Comparison of ENCODE assay signal across 8 cellular contexts in genomic region chr9:137607141-137607857, GRCh38. TPM values are rescaled to one million over a fixed set of nuclear protein-coding genes. Genes with fewer than 3 reads are reported as not detected.
A peak's percentile ranks its signal among the peaks of the same experiment; 100 is the strongest.
DNase-seq lines count a peak whose midpoint lies in the region; ATAC-seq, FAIRE-seq and TF ChIP-seq lines count a peak whose summit lies in the region.

No MANE protein-coding gene starts in this region.

- TF ChIP-seq EP300 in esophagus muscularis mucosa (IDR thresholded peaks at IDR 0.05): no peak

- intact Hi-C loops in esophagus muscularis mucosa (cut with DNase I): no loop called here
- intact Hi-C loops in pancreas (cut with DNase I): no loop called here
- intact Hi-C loops in lower leg skin (cut with DNase I; ENCODE audit: low total_unique reads): no loop called here

- H3K4me3 ChIP-seq in OCI-LY1 (ENCODE audit: low read depth, low read length, poor library complexity, severe bottlenecking): peak overlapping the region; percentile 93
- H3K4me3 ChIP-seq in esophagus muscularis mucosa: peak overlapping the region; percentile 84 to 99 (median 90)
- peak overlapping the region in 3 of 4 donors; percentile 73 to 89 (median 84) for H3K4me3 ChIP-seq in pancreas
- no peak overlapping the region for H3K4me3 ChIP-seq in lower leg skin (ENCODE audit: low read depth, poor library complexity, severe bottlenecking)

- 74% methylated on average over 6 of the region's 17 CpGs for WGBS in esophagus muscularis mucosa
- 23 to 24% methylated on average over 17 of the region's 17 CpGs for WGBS in pancreas, 2 donors
- 26 to 36% methylated on average over 11 to 16 of the region's 17 CpGs for WGBS in lower leg skin, 2 donors

- ATAC-seq in pancreas (no peak), GM19463 (IDR thresholded peaks at IDR 0.05; ENCODE audit: unreplicated experiment) (no peak)

- TF ChIP-seq POLR2A in esophagus muscularis mucosa (IDR thresholded peaks at IDR 0.05; ENCODE audit: low read depth) (no peak), lower leg skin (IDR thresholded peaks at IDR 0.05) (no peak)

- TF ChIP-seq CTCF in OCI-LY1 (IDR thresholded peaks at IDR 0.05; ENCODE audit: low read length): no peak
- TF ChIP-seq CTCF in esophagus muscularis mucosa (IDR thresholded peaks at IDR 0.05): no peak
- no peak for TF ChIP-seq CTCF in pancreas (IDR thresholded peaks at IDR 0.05)
- no peak for TF ChIP-seq CTCF in lower leg skin (IDR thresholded peaks at IDR 0.05)

- no peak overlapping the region for H2AFZ ChIP-seq in OCI-LY1 (ENCODE audit: low read length)

- DNase-seq in ELR (ENCODE audit: low read depth) (peak; percentile 40), esophagus muscularis mucosa (ENCODE audit: extremely low spot score) (no peak), pancreas (peak in 1 of 6 donors; percentile 74), iPS-NIHi7 (ENCODE audit: extremely low spot score) (no peak), DMS 273 (lab: John Stamatoyannopoulos, UW; ENCODE audit: unreplicated experiment) (no peak), lower leg skin (ENCODE audit: low spot score in 2 of 2) (no peak)

- H3K27ac ChIP-seq in OCI-LY1 (ENCODE audit: low read depth, low read length, poor library complexity, severe bottlenecking) (no peak overlapping the region), esophagus muscularis mucosa (replicated peaks in 1 of 4) (no peak overlapping the region), pancreas (peak overlapping the region in 3 of 4 donors; percentile 85 to 89 (median 88))

- H4K20me1 ChIP-seq in OCI-LY1 (ENCODE audit: insufficient read depth, low read length): no peaks in the 10 kb centered on the region

- no peak for FAIRE-seq in pancreas (lab: Jason Lieb, UNC)

- peak overlapping the region; percentile 81 for H3K4me2 ChIP-seq in OCI-LY1 (ENCODE audit: low read length)

- no peaks in the 10 kb centered on the region for H3K9me2 ChIP-seq in OCI-LY1 (ENCODE audit: low read depth, low read length)

- no peaks in the 10 kb centered on the region for H3K79me2 ChIP-seq in OCI-LY1 (ENCODE audit: insufficient read depth, low read length)

- H3K4me1 ChIP-seq in OCI-LY1 (ENCODE audit: insufficient read depth, low read length, severe bottlenecking) (peaks cover 52% of the 10 kb centered on the region), esophagus muscularis mucosa (peaks cover 36 to 65% (median 48%) of the 10 kb centered on the region in 4 donors), pancreas (peaks cover 24 to 34% (median 31%) of the 10 kb centered on the region in 3 donors)

- H3K9me3 ChIP-seq in OCI-LY1 (ENCODE audit: low read length): no peaks in the 10 kb centered on the region
- no peaks in the 10 kb centered on the region for H3K9me3 ChIP-seq in esophagus muscularis mucosa
- H3K9me3 ChIP-seq in pancreas: no peaks in the 10 kb centered on the region

- no peaks in the 10 kb centered on the region for H3K27me3 ChIP-seq in OCI-LY1 (ENCODE audit: insufficient read depth, low read length)
- no peaks in the 10 kb centered on the region for H3K27me3 ChIP-seq in esophagus muscularis mucosa
- no peaks in the 10 kb centered on the region for H3K27me3 ChIP-seq in pancreas

- H3K36me3 ChIP-seq in OCI-LY1 (ENCODE audit: insufficient read depth, low read length): no peaks in the 10 kb centered on the region
- H3K36me3 ChIP-seq in esophagus muscularis mucosa: peaks cover 0 to 7% (median 0%) of the 10 kb centered on the region in 4 donors
- no peaks in the 10 kb centered on the region for H3K36me3 ChIP-seq in pancreas

- peak overlapping the region; percentile 22; the same call in 1 of the 2 replicates for H3K9ac ChIP-seq in OCI-LY1 (ENCODE audit: low read length)

- no peaks in the 10 kb centered on the region for H3F3A ChIP-seq in OCI-LY1 (ENCODE audit: insufficient read depth, low read length)

RNA-seq across cellular contexts. Expression of gene ARRDC1, which starts 1.8 kb away (rescaled TPM):
- total RNA-seq in esophagus muscularis mucosa: 10 to 100 TPM; 16.6 to 28.2 (median 21.7) TPM
- total RNA-seq in pancreas: 10 to 100 TPM; 20.9 to 39.3 (median 24.3) TPM
- polyA plus RNA-seq in pancreas: 100 to 1,000 TPM; 117 to 161 TPM
- 100 to 1,000 TPM in 2 of 4 donors, 10 to 100 TPM in 2; 69.4 to 161 (median 91.9) TPM for total RNA-seq in lower leg skin

RNA-seq across cellular contexts. Expression of gene EHMT1, which starts 11.5 kb away (rescaled TPM):
- total RNA-seq in esophagus muscularis mucosa (10 to 100 TPM; 71.6 to 78.2 (median 74.2) TPM), pancreas (10 to 100 TPM; 29.9 to 51.1 (median 32.6) TPM), lower leg skin (100 to 1,000 TPM in 1 of 4 donors, 10 to 100 TPM in 3; 64.2 to 128 (median 73.2) TPM)
- polyA plus RNA-seq in pancreas: 10 to 100 TPM; 30.3 to 42.0 TPM

RNA-seq across cellular contexts. Expression of gene ZMYND19, which starts 17.0 kb away (rescaled TPM):
- 10 to 100 TPM; 10.4 to 18.3 (median 13.7) TPM for total RNA-seq in esophagus muscularis mucosa
- 10 to 100 TPM in 1 of 6 donors, 1 to 10 TPM in 5; 6.1 to 11.1 (median 9.1) TPM for total RNA-seq in pancreas
- 10 to 100 TPM; 18.0 to 18.6 TPM for polyA plus RNA-seq in pancreas
- 10 to 100 TPM; 26.1 to 40.5 (median 38.1) TPM for total RNA-seq in lower leg skin

RNA-seq across cellular contexts. Expression of gene DPH7, which starts 28.6 kb away (rescaled TPM):
- 10 to 100 TPM; 19.9 to 27.8 (median 24.8) TPM for total RNA-seq in esophagus muscularis mucosa
- 10 to 100 TPM; 16.7 to 27.4 (median 21.5) TPM for total RNA-seq in pancreas
- polyA plus RNA-seq in pancreas: 100 to 1,000 TPM; 107 to 174 TPM
- total RNA-seq in lower leg skin: 10 to 100 TPM; 27.5 to 46.0 (median 34.7) TPM

RNA-seq across cellular contexts. Expression of gene MRPL41, which starts 55.6 kb away (rescaled TPM):
- 10 to 100 TPM; 59.8 to 83.8 (median 78.2) TPM for total RNA-seq in esophagus muscularis mucosa
- total RNA-seq in pancreas: 10 to 100 TPM; 16.6 to 30.1 (median 19.0) TPM
- polyA plus RNA-seq in pancreas: 10 to 100 TPM; 49.6 to 74.1 TPM
- 10 to 100 TPM; 54.6 to 61.8 (median 58.5) TPM for total RNA-seq in lower leg skin

Comparison
In these comparisons a context has a peak if more than half of its experiments do, and no peak if none do; other contexts are left out.
1. H3K27ac ChIP-seq: peak in pancreas (3 of 4); none in OCI-LY1 (single experiment) and esophagus muscularis mucosa (0 of 4).